ENCODE assay signal across 1 cellular context in genomic region chr1:54178296-54179070, GRCh38.
TF ChIP-seq lines count a peak whose summit lies in the region.

No MANE protein-coding gene starts in this region.

TF ChIP-seq in H1, 55 proteins besides CTCF, POLR2A, EP300 and RAD21:
- TF ChIP-seq BRCA1 (IDR thresholded peaks at IDR 0.05; ENCODE audit: low read depth, low read length) = no peak
- no peak for TF ChIP-seq CHD2 (IDR thresholded peaks at IDR 0.05; ENCODE audit: low read length)
- TF ChIP-seq BACH1 (IDR thresholded peaks at IDR 0.05; ENCODE audit: low read length) = no peak
- no peak for TF ChIP-seq TAF1 (IDR thresholded peaks at IDR 0.05; ENCODE audit: low read depth, low read length)
- no peak for TF ChIP-seq POU5F1 (IDR thresholded peaks at IDR 0.05; ENCODE audit: low read depth, low read length)
- TF ChIP-seq BCL11A (IDR thresholded peaks at IDR 0.05; ENCODE audit: low read depth in 2 of 2, low read length in 2 of 2) = no peak
- no peak for TF ChIP-seq FOSL1 (IDR thresholded peaks at IDR 0.05; ENCODE audit: insufficient read depth, low read depth, low read length)
- no peak for TF ChIP-seq SP4 (IDR thresholded peaks at IDR 0.05; ENCODE audit: low read length)
- no peak for TF ChIP-seq RBBP5 (IDR thresholded peaks at IDR 0.05; ENCODE audit: borderline replicate concordance, low read depth, low read length)
- TF ChIP-seq ZNF274 (IDR thresholded peaks at IDR 0.05; ENCODE audit: borderline replicate concordance, extremely low read depth, low read length) = no peak
- no peak for TF ChIP-seq EGR1 (IDR thresholded peaks at IDR 0.05; ENCODE audit: borderline replicate concordance, low read depth, low read length)
- no peak for TF ChIP-seq TAF7 (optimal IDR thresholded peaks at IDR 0.05; ENCODE audit: borderline replicate concordance, low read depth, low read length)
